Comparison of ENCODE assay signal across 8 cellular contexts in the genomic region with DNA sequence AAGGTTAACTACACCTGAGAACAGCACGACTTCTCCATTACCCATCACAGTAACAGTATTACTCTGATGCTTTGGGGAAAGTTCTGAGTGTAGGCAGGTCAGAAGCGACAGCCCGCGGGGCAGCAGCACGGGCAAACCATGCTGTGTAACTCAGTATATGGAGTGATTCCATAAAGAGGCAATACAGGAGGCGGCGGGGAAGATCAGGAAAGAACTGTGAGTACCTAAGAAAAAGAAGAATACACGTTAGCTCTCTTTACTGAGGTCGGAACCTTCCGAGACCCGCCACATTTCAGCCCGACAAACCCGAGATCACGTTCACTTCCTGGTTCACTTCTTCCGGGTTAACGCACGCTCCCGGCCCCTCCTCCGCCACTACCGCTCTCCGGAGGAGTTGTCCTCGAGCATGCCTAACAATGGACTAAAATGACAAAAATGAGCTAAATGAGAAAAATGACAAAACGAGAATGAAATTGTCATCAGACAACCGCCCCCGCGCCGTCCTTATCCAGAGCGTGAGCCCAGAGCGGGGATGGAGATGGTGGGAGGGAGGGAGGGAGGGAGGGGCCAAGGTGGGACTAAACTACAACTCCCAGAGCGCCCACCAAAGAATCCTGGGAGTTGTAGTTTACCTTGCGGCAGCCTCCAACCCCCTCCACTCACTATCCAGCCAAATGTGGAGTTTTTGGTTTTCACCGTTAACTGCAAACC. TPM values are rescaled to one million over a fixed set of nuclear protein-coding genes. Genes with fewer than 3 reads are reported as not detected.
A peak's percentile ranks its signal among the peaks of the same experiment; 100 is the strongest.
DNase-seq lines count a peak whose midpoint lies in the region; ATAC-seq and TF ChIP-seq lines count a peak whose summit lies in the region.

A gene with protein sequence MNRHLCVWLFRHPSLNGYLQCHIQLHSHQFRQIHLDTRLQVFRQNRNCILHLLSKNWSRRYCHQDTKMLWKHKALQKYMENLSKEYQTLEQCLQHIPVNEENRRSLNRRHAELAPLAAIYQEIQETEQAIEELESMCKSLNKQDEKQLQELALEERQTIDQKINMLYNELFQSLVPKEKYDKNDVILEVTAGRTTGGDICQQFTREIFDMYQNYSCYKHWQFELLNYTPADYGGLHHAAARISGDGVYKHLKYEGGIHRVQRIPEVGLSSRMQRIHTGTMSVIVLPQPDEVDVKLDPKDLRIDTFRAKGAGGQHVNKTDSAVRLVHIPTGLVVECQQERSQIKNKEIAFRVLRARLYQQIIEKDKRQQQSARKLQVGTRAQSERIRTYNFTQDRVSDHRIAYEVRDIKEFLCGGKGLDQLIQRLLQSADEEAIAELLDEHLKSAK (minus strand): TSS at position 316 of the 711 bp plus-strand sequence. CDS start 2,669 bp downstream, outside the sequence.

- H3K27me3 ChIP-seq in upper lobe of left lung, result no peaks in the 10 kb centered on the region

- H3K9me3 ChIP-seq in upper lobe of left lung, result peaks cover 0 to 10% (median 2%) of the 10 kb centered on the region in 4 donors

- no peak for TF ChIP-seq EP300 in upper lobe of left lung (IDR thresholded peaks at IDR 0.05)

- WGBS in upper lobe of left lung, 2 donors, result 1% methylated on average over 32 of the region's 32 CpGs

- no peaks in the 10 kb centered on the region for H3K27me3 Mint-ChIP-seq in activated naive CD8-positive, alpha-beta T cell treated with anti-CD3 and anti-CD28 coated beads, Interleukin-2, amount 50 U/mL, for 24 hours

- DNase-seq in NCI-H128 (lab: John Stamatoyannopoulos, UW; ENCODE audit: unreplicated experiment), result peak; percentile 55
- DNase-seq in SW480 (ENCODE audit: low spot score), result peak; percentile 85
- peak; percentile 77 for DNase-seq in activated naive CD8-positive, alpha-beta T cell treated with anti-CD3 and anti-CD28 coated beads, Interleukin-2, amount 50 U/mL, for 24 hours
- peak; percentile 93 for DNase-seq in cardiac septum (ENCODE audit: low spot score)
- DNase-seq in posterior vena cava (ENCODE audit: low spot score), result peak; percentile 94
- peak; percentile 74 to 77 for DNase-seq in upper lobe of left lung

- H3K27ac Mint-ChIP-seq in activated naive CD8-positive, alpha-beta T cell treated with anti-CD3 and anti-CD28 coated beads, Interleukin-2, amount 50 U/mL, for 24 hours, result peak within 1 kb of the TSS; percentile 98

- H3K4me1 ChIP-seq in upper lobe of left lung, result peaks cover 0 to 12% (median 7%) of the 10 kb centered on the region in 4 donors

- peak in 1 of 4 donors; percentile 54 for TF ChIP-seq POLR2A in upper lobe of left lung (IDR thresholded peaks at IDR 0.05)

- intact Hi-C loops in cardiac septum (cut with DNase I) (loop anchor here (5.0 kb wide), 1 partner anchor 131 kb away; a partner anchor contains a TSS), posterior vena cava (cut with DNase I) (no loop called here)

- peak within 1 kb of the TSS; percentile 73 to 85 (median 82) for H3K27ac ChIP-seq in upper lobe of left lung

- peaks cover 33% of the 10 kb centered on the region for H3K4me1 Mint-ChIP-seq in activated naive CD8-positive, alpha-beta T cell treated with anti-CD3 and anti-CD28 coated beads, Interleukin-2, amount 50 U/mL, for 24 hours

- TF ChIP-seq CTCF in GM12875 (IDR thresholded peaks at IDR 0.05; ENCODE audit: borderline replicate concordance, insufficient read depth, low read depth, low read length) (no peak), upper lobe of left lung (IDR thresholded peaks at IDR 0.05) (no peak)

- peaks cover 0 to 15% (median 8%) of the 10 kb centered on the region in 4 donors for H3K36me3 ChIP-seq in upper lobe of left lung

- peaks cover 35% of the 10 kb centered on the region for H3K36me3 Mint-ChIP-seq in activated naive CD8-positive, alpha-beta T cell treated with anti-CD3 and anti-CD28 coated beads, Interleukin-2, amount 50 U/mL, for 24 hours (ENCODE audit: low read depth)

- H3K4me3 ChIP-seq in GM12875 (ENCODE audit: low read depth, low read length) (peak within 1 kb of the TSS; percentile 66), upper lobe of left lung (peak within 1 kb of the TSS; percentile 20 to 79 (median 58))

- peak within 1 kb of the TSS; percentile 96 for H3K4me3 Mint-ChIP-seq in activated naive CD8-positive, alpha-beta T cell treated with anti-CD3 and anti-CD28 coated beads, Interleukin-2, amount 50 U/mL, for 24 hours

- peaks cover 7% of the 10 kb centered on the region for H3K9me3 Mint-ChIP-seq in activated naive CD8-positive, alpha-beta T cell treated with anti-CD3 and anti-CD28 coated beads, Interleukin-2, amount 50 U/mL, for 24 hours

- ATAC-seq in HG02759 (IDR thresholded peaks at IDR 0.05; ENCODE audit: unreplicated experiment), result peak; percentile 96
- ATAC-seq in activated naive CD8-positive, alpha-beta T cell treated with anti-CD3 and anti-CD28 coated beads, Interleukin-2, amount 50 U/mL, for 24 hours, result peak; percentile 91
- ATAC-seq in upper lobe of left lung (ENCODE audit: low FRiP score in 2 of 2), result peak; percentile 94 to 97

RNA-seq across cellular contexts. Expression of the gene that starts here (rescaled TPM):
- total RNA-seq in cardiac septum, result 8.5 TPM
- 10 to 100 TPM; 10.0 to 10.8 TPM for total RNA-seq in posterior vena cava
- total RNA-seq in upper lobe of left lung, result 10 to 100 TPM in 2 of 6 donors, 1 to 10 TPM in 4; 7.8 to 35.6 (median 9.4) TPM

Comparison
In these comparisons a context has a peak if more than half of its experiments do, and no peak if none do; other contexts are left out.
1. Peak in every context shown above with its lines: DNase-seq, ATAC-seq, H3K4me3 ChIP-seq and H3K27ac ChIP-seq.